ENCODE assay signal across 14 cellular contexts in genomic region chr20:62768815-62769287, GRCh38. TPM values are rescaled to one million over a fixed set of nuclear protein-coding genes. Genes with fewer than 3 reads are reported as not detected.
DNase-seq lines count a peak whose midpoint lies in the region; FAIRE-seq and TF ChIP-seq lines count a peak whose summit lies in the region.
"Had no signal": no experiment of that assay in that cellular context is flagged by ENCODE, and none has a peak within 500 bp of the region (broad histone marks: within the 10 kb centered on the region; RNA-seq: fewer than 3 reads in every experiment).

No MANE protein-coding gene starts in this region.

- H3K4me3 ChIP-seq in adrenal gland (no peak overlapping the region), keratinocyte (ENCODE audit: control insufficient read depth in 2 of 3, extremely low read depth in 1 of 3, insufficient read depth in 2 of 3, low read depth in 1 of 3, low read length in 3 of 3) (peak overlapping the region in 1 of 3 experiments; percentile 27), testis (no peak overlapping the region)
- H3K4me3 ChIP-seq: psoas muscle had no signal

- peak overlapping the region in 1 of 5 donors; percentile 16 for H3K27ac ChIP-seq in adrenal gland
- H3K27ac ChIP-seq in keratinocyte (ENCODE audit: control insufficient read depth, insufficient read depth, low read length): no peak overlapping the region
- H3K27ac ChIP-seq in testis: no peak overlapping the region
- H3K27ac ChIP-seq: 22Rv1, psoas muscle had no signal

- H3K9me3 ChIP-seq in adrenal gland (replicated peaks in 1 of 3) (no peaks in the 10 kb centered on the region), keratinocyte (ENCODE audit: control insufficient read depth, low read depth, low read length) (no peaks in the 10 kb centered on the region), testis (no peaks in the 10 kb centered on the region)
- H3K9me3 ChIP-seq: psoas muscle had no signal

- TF ChIP-seq CTCF in adrenal gland (IDR thresholded peaks at IDR 0.05) (no peak), keratinocyte (optimal IDR thresholded peaks at IDR 0.05 in 1 of 3, IDR thresholded peaks at IDR 0.05 in 1 of 3, conservative IDR thresholded peaks at IDR 0.05 in 1 of 3; ENCODE audit: extremely low read depth in 1 of 3, insufficient read depth in 2 of 3, low read length in 3 of 3) (no peak), testis (IDR thresholded peaks at IDR 0.05) (no peak)

- WGBS in adrenal gland, 4 donors: 28 to 33% (median 30%) methylated on average over 9 to 11 of the region's 11 CpGs
- WGBS in testis, 2 donors: 47% methylated on average over 2 to 11 of the region's 11 CpGs

- intact Hi-C loops in adrenal gland (cut with DNase I) (no loop called here), testis (cut with DNase I; ENCODE audit: low total_unique reads) (no loop called here)

- no peaks in the 10 kb centered on the region for H4K20me1 ChIP-seq in keratinocyte (ENCODE audit: control insufficient read depth, extremely low read depth, insufficient read depth, low read length)

- no peak overlapping the region for H3K9ac ChIP-seq in keratinocyte (ENCODE audit: control insufficient read depth, extremely low read depth, insufficient read depth, low read length)

- no peaks in the 10 kb centered on the region for H3K9me1 ChIP-seq in keratinocyte (ENCODE audit: control insufficient read depth, extremely low read depth, insufficient read depth, low read length)

- H3K27me3 ChIP-seq in adrenal gland (peaks cover 4% of the 10 kb centered on the region), keratinocyte (ENCODE audit: control insufficient read depth, extremely low read depth, insufficient read depth, low read length) (peaks cover 22% of the 10 kb centered on the region), testis (no peaks in the 10 kb centered on the region)

- peak overlapping the region; percentile 58 for H2AFZ ChIP-seq in keratinocyte (ENCODE audit: control insufficient read depth, low read length)

- no peaks in the 10 kb centered on the region for H3K79me2 ChIP-seq in keratinocyte (ENCODE audit: control insufficient read depth, insufficient read depth, low read length)

- H3K4me1 ChIP-seq in adrenal gland (replicated peaks in 1 of 2): peaks cover 8 to 15% of the 10 kb centered on the region in 2 donors
- H3K4me1 ChIP-seq in keratinocyte (ENCODE audit: control insufficient read depth, extremely low read depth, insufficient read depth, low read length): peaks cover 29% of the 10 kb centered on the region
- H3K4me1 ChIP-seq in testis: peaks cover 22% of the 10 kb centered on the region
- H3K4me1 ChIP-seq: psoas muscle had no signal

- peak; percentile 48 for DNase-seq in NCI-H1092 treated with DMSO at 0.1 percent for 48 hours (lab: John Stamatoyannopoulos, UW)
- no peak for DNase-seq in NCI-H1092 (lab: John Stamatoyannopoulos, UW)
- DNase-seq in adrenal gland: peak; percentile 71 to 90 (median 79)
- DNase-seq in keratinocyte (ENCODE audit: low read depth, low spot score): no peak
- peak; percentile 72 for DNase-seq in testis
- no peak for DNase-seq in C1 segment of cervical spinal cord (lab: John Stamatoyannopoulos, UW)
- no peak for DNase-seq in NCI-H524 treated with DMSO at 0.1 percent for 48 hours (lab: John Stamatoyannopoulos, UW)
- DNase-seq in GOT3 (lab: John Stamatoyannopoulos, UW): no peak
- DNase-seq: activated CD4-positive, alpha-beta T cell treated with anti-CD3 and anti-CD28 coated beads for 4 hours; NCI-H2029; SHP77 had no signal

- FAIRE-seq in keratinocyte (lab: Jason Lieb, UNC): no peak
- FAIRE-seq: islet of Langerhans had no signal

- peak overlapping the region; percentile 48 for H3K4me2 ChIP-seq in keratinocyte (ENCODE audit: control insufficient read depth, extremely low read depth, insufficient read depth, low read depth, low read length)

- H3K36me3 ChIP-seq in adrenal gland (replicated peaks in 1 of 2) (no peaks in the 10 kb centered on the region), keratinocyte (ENCODE audit: control insufficient read depth in 2 of 2, extremely low read depth in 1 of 2, insufficient read depth in 2 of 2, low read length in 2 of 2) (no peaks in the 10 kb centered on the region), testis (ENCODE audit: low read depth, missing control alignments) (no peaks in the 10 kb centered on the region)

- TF ChIP-seq POLR2A in adrenal gland (IDR thresholded peaks at IDR 0.05) (peak in 1 of 2 donors; percentile 19), testis (IDR thresholded peaks at IDR 0.05) (no peak)

- dilution Hi-C loops in keratinocyte (cut with MboI; ENCODE audit: extremely low pct_ligation_motif_present, low sequenced_read_pairs): no loop called here

RNA-seq across cellular contexts. Expression of gene MRGBP, which starts 27.4 kb away (rescaled TPM):
- total RNA-seq in adrenal gland: 10 to 100 TPM in 2 of 8 donors, 1 to 10 TPM in 6; 4.3 to 12.8 (median 8.6) TPM
- polyA plus RNA-seq in adrenal gland: 10 to 100 TPM in 2 of 3 donors, 1 to 10 TPM in 1; 3.9 to 11.3 (median 10.1) TPM
- polyA plus RNA-seq in keratinocyte: 12.3 to 15.6 TPM (median 15.0 TPM) in 3 replicates
- 5.1 TPM for polyA plus RNA-seq in keratinocyte (2011; ENCODE audit: low read depth)
- polyA plus RNA-seq in keratinocyte (2011; cell fraction: cytosol; rRNA removed): 10.0 and 15.3 TPM in 2 replicates
- polyA plus RNA-seq in keratinocyte (2011; cell fraction: nucleus; rRNA removed): 12.3 and 13.1 TPM in 2 replicates
- polyA plus RNA-seq in keratinocyte (2012; ENCODE audit: low replicate concordance): 9.0 and 16.4 TPM in 2 replicates
- polyA minus RNA-seq in keratinocyte: 8.1 to 12.9 TPM (median 8.4 TPM) in 3 replicates
- 12.9 TPM for polyA minus RNA-seq in keratinocyte (2011; cell fraction: cytosol; rRNA and poly(A)+ RNA removed)
- polyA minus RNA-seq in keratinocyte (2011; cell fraction: nucleus; rRNA and poly(A)+ RNA removed): 3.9 TPM in 2 replicates
- total RNA-seq in testis: 10 to 100 TPM; 52.5 to 56.7 TPM
- 98.3 TPM for polyA plus RNA-seq in testis (ENCODE audit: insufficient read depth, low read depth, low replicate concordance)

RNA-seq across cellular contexts. Expression of gene OGFR, which starts 35.8 kb away (rescaled TPM):
- 10 to 100 TPM; 24.3 to 61.4 (median 45.0) TPM for total RNA-seq in adrenal gland
- 100 to 1,000 TPM in 1 of 3 donors, 10 to 100 TPM in 1, 1 to 10 TPM in 1; 9.3 to 157 (median 68.5) TPM for polyA plus RNA-seq in adrenal gland
- 29.8 to 39.8 TPM (median 31.5 TPM) in 3 replicates for polyA plus RNA-seq in keratinocyte
- 12.8 TPM for polyA plus RNA-seq in keratinocyte (2011; ENCODE audit: low read depth)
- polyA plus RNA-seq in keratinocyte (2011; cell fraction: cytosol; rRNA removed): 17.3 and 32.5 TPM in 2 replicates
- polyA plus RNA-seq in keratinocyte (2011; cell fraction: nucleus; rRNA removed): 43.7 and 47.3 TPM in 2 replicates
- polyA plus RNA-seq in keratinocyte (2012; ENCODE audit: low replicate concordance): 10.9 and 37.3 TPM in 2 replicates
- polyA minus RNA-seq in keratinocyte: 17.8 to 29.0 TPM (median 26.5 TPM) in 3 replicates
- polyA minus RNA-seq in keratinocyte (2011; cell fraction: cytosol; rRNA and poly(A)+ RNA removed): 44.1 TPM
- polyA minus RNA-seq in keratinocyte (2011; cell fraction: nucleus; rRNA and poly(A)+ RNA removed): 20.3 and 22.1 TPM in 2 replicates
- 10 to 100 TPM; 46.6 to 57.0 TPM for total RNA-seq in testis
- polyA plus RNA-seq in testis (ENCODE audit: insufficient read depth, low read depth, low replicate concordance): 23.7 TPM

RNA-seq across cellular contexts. Expression of gene COL9A3, which starts 48.0 kb away (rescaled TPM):
- total RNA-seq in adrenal gland: 1 to 10 TPM in 3 of 8 donors, under 1 TPM in 5; 0.43 to 2.2 (median 0.86) TPM
- 10 to 100 TPM in 2 of 3 donors, under 1 TPM in 1; 0.22 to 27.8 (median 12.1) TPM for polyA plus RNA-seq in adrenal gland
- 2.7 to 4.8 TPM (median 3.6 TPM) in 3 replicates for polyA plus RNA-seq in keratinocyte
- polyA plus RNA-seq in keratinocyte (2011; ENCODE audit: low read depth): 0.36 TPM
- polyA plus RNA-seq in keratinocyte (2011; cell fraction: cytosol; rRNA removed): 1.7 and 3.6 TPM in 2 replicates
- 2.0 and 2.6 TPM in 2 replicates for polyA plus RNA-seq in keratinocyte (2011; cell fraction: nucleus; rRNA removed)
- polyA plus RNA-seq in keratinocyte (2012; ENCODE audit: low replicate concordance): 1.5 and 7.3 TPM in 2 replicates
- polyA minus RNA-seq in keratinocyte: 0.23 to 0.61 TPM in 2 of 3 replicates, not detected in the other
- polyA minus RNA-seq in keratinocyte (2011; cell fraction: cytosol; rRNA and poly(A)+ RNA removed): 5.4 TPM
- polyA minus RNA-seq in keratinocyte (2011; cell fraction: nucleus; rRNA and poly(A)+ RNA removed): 0.47 and 0.84 TPM in 2 replicates
- total RNA-seq in testis: 10 to 100 TPM; 19.1 to 50.6 TPM
- polyA plus RNA-seq in testis (ENCODE audit: insufficient read depth, low read depth, low replicate concordance): 21.3 TPM

Comparison
In these comparisons a context has a peak if more than half of its experiments do, and no peak if none do; other contexts are left out.
1. DNase-seq: peak in NCI-H1092 treated with DMSO at 0.1 percent for 48 hours (single experiment), adrenal gland (7 of 7) and testis (single experiment); none in NCI-H1092 (single experiment), keratinocyte (single experiment), C1 segment of cervical spinal cord (0 of 14), NCI-H524 treated with DMSO at 0.1 percent for 48 hours (single experiment) and GOT3 (single experiment).